In the genomic region with DNA sequence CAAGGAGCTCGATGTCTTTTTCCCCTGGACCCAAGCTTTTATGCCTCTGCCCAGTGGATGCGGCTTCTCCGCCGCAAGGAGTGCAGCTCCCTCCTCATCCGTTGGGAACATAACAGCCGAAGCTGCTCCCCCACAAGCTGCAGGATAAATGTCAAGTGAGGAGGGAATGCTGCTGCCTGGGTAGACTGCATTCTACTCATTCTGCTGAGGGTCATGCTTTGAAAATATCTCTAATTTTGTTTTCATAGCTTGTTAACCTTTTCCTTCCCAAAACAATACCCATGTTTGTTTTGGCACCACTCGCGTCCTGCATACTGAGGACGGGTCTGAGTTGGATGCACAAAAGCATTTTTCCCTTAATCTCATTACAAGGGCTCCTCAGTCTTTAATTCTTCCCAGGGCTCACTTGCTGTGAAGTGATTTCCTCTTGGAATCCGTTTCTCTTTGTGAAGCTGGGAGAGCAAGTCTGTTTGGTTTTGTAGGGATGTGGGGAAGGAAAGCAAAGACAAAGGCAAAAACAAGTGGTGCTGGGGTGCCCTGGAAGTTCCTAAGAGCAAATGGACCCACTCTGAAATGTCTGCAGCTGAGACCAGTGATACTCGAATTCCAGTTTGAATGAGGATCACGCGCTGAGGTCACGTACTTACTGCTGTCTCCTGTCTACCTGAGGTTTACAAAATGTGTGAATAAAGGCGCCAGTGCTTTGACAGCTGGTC, we compare ENCODE assay signal across 11 cellular contexts.
DNase-seq lines count a peak whose midpoint lies in the region; ATAC-seq, FAIRE-seq and TF ChIP-seq lines count a peak whose summit lies in the region.
"Had no signal": no experiment of that assay in that cellular context is flagged by ENCODE, and none has a peak within 500 bp of the region (broad histone marks: within the 10 kb centered on the region; RNA-seq: fewer than 3 reads in every experiment).

No MANE protein-coding gene starts in this region.

- H3K23me2 ChIP-seq in H1 (ENCODE audit: low read depth, low read length) = no peaks in the 10 kb centered on the region

- H3K4me3 ChIP-seq in BLaER1 = no peak overlapping the region
- H3K4me3 ChIP-seq in H1 (ENCODE audit: extremely low read depth in 1 of 4, insufficient read depth in 2 of 4, low read depth in 3 of 4, low read length in 4 of 4) = peak overlapping the region; percentile 11 to 49 (median 34); a peak in 5 of 8 replicates

- peaks cover 4% of the 10 kb centered on the region for H3K27me3 Mint-ChIP-seq in nephron progenitor cell (ENCODE audit: low read depth, poor library complexity)
- no peaks in the 10 kb centered on the region for H3K27me3 Mint-ChIP-seq in CD4-positive, alpha-beta T cell

- H3K4me1 ChIP-seq in BLaER1 (peaks cover 40% of the 10 kb centered on the region), H1 (replicated peaks in 1 of 4; ENCODE audit: control insufficient read depth in 3 of 4, insufficient read depth in 4 of 4, low read length in 3 of 4) (peaks cover 4 to 18% (median 11%) of the 10 kb centered on the region in 4 experiments)

- H3K9me3 ChIP-seq in BLaER1 = no peaks in the 10 kb centered on the region
- no peaks in the 10 kb centered on the region for H3K9me3 ChIP-seq in H1 (ENCODE audit: insufficient read depth in 2 of 2, low read depth in 1 of 2, low read length in 1 of 2)
- H3K9me3 ChIP-seq in CD4-positive, alpha-beta T cell (ENCODE audit: control insufficient read depth, low read length) = no peaks in the 10 kb centered on the region

- POLR2A ChIA-PET in H1 (lab: Charles Lee; ENCODE audit: partially characterized antibody) = interaction anchor here (0.6 to 2.8 kb wide), 4 partner anchors 17 to 589 kb away, joined by 3 to 12 read pairs (median 4); a partner anchor contains a TSS
- POLR2A ChIA-PET in CD4-positive, alpha-beta T cell (lab: Charles Lee) = interaction anchor here (0.9 to 1.6 kb wide), 3 partner anchors 97 to 132 kb away, joined by 3 to 6 read pairs (median 3); no protein-coding TSS in a partner anchor

- H2AFZ ChIP-seq in H1 (ENCODE audit: low read length) = peak overlapping the region; percentile 54

- FAIRE-seq in H1 (lab: Jason Lieb, UNC) = no peak
- FAIRE-seq: colon, G401.6 had no signal

- H3K27me3 ChIP-seq in BLaER1 = no peaks in the 10 kb centered on the region
- no peaks in the 10 kb centered on the region; a peak in 1 of 7 replicates for H3K27me3 ChIP-seq in H1 (replicated peaks in 1 of 4; ENCODE audit: control insufficient read depth in 3 of 4, extremely low read depth in 1 of 4, insufficient read depth in 3 of 4, low read length in 3 of 4)
- no peaks in the 10 kb centered on the region for H3K27me3 ChIP-seq in CD4-positive, alpha-beta T cell (ENCODE audit: control insufficient read depth, insufficient read depth, low read length)

- intact Hi-C loops in CD4-positive, alpha-beta T cell (cut with DNase I, micrococcal nuclease) = no loop called here

- H2BK20ac ChIP-seq in H1 (ENCODE audit: low read length) = no peak overlapping the region

- no peak overlapping the region for H2BK15ac ChIP-seq in H1 (ENCODE audit: low read length)

- TF ChIP-seq RAD21 in H1 (IDR thresholded peaks at IDR 0.05 in 1 of 2, conservative IDR thresholded peaks at IDR 0.05 in 1 of 2; ENCODE audit: low read depth in 2 of 2, low read length in 2 of 2) = peak; percentile 1 to 14; a peak in 3 of 4 replicates

- no peak overlapping the region; the same call in 1 of the 2 replicates for H2BK5ac ChIP-seq in H1 (ENCODE audit: low read depth, low read length)

- TF ChIP-seq EP300 in H1 (IDR thresholded peaks at IDR 0.05; ENCODE audit: borderline replicate concordance in 1 of 2, low read depth in 2 of 2, low read length in 2 of 2) = no peak

- 25% methylated on average over 15 of the region's 15 CpGs; no CpG with 5 or more reads in 1 of the 2 experiments for WGBS in H1 (ENCODE audit: extremely low coverage in 1 of 2, insufficient coverage in 1 of 2, insufficient read length in 1 of 2, insufficient replicate concordance in 2 of 2, low coverage in 1 of 2, low lambda C conversion rate in 2 of 2, missing lambda C conversion rate in 1 of 2), 2 experiments

- peak overlapping the region; percentile 36 for H3K18ac ChIP-seq in H1 (ENCODE audit: extremely low read depth, low read length)

- H3K4me2 ChIP-seq in BLaER1 (peak overlapping the region; percentile 57), H1 (ENCODE audit: insufficient read depth in 1 of 2, low read depth in 2 of 2, low read length in 2 of 2) (peak overlapping the region; percentile 68 to 72)

- H3K79me1 ChIP-seq in H1 (ENCODE audit: low read depth, low read length) = no peaks in the 10 kb centered on the region

- H3K36me3 ChIP-seq in BLaER1 = no peaks in the 10 kb centered on the region
- no peaks in the 10 kb centered on the region for H3K36me3 ChIP-seq in H1 (ENCODE audit: control insufficient read depth in 2 of 4, insufficient read depth in 4 of 4, low read length in 3 of 4)

- H3K23ac ChIP-seq in H1 (ENCODE audit: insufficient read length) = no peak overlapping the region

- no peak overlapping the region for H4K5ac ChIP-seq in H1 (ENCODE audit: insufficient read length, low read depth, low read length)

- no peaks in the 10 kb centered on the region for H3K9me3 Mint-ChIP-seq in nephron progenitor cell
- no peaks in the 10 kb centered on the region for H3K9me3 Mint-ChIP-seq in CD4-positive, alpha-beta T cell

- no peak overlapping the region for H2AK5ac ChIP-seq in H1 (ENCODE audit: low read depth, low read length)

- no peak overlapping the region for H3K4ac ChIP-seq in H1 (replicated peaks; ENCODE audit: insufficient read length, low read depth, low read length)

- H3K27ac ChIP-seq in BLaER1 (no peak overlapping the region), H1 (ENCODE audit: low read depth, low read length) (no peak overlapping the region)
- H3K27ac ChIP-seq in CD4-positive, alpha-beta T cell (ENCODE audit: low read depth, low read length) = no peak overlapping the region

- H4K20me1 ChIP-seq in BLaER1 (no peaks in the 10 kb centered on the region), H1 (replicated peaks in 1 of 2; ENCODE audit: control insufficient read depth in 1 of 2, insufficient read depth in 2 of 2, low read length in 2 of 2) (no peaks in the 10 kb centered on the region)

- no peak overlapping the region for H3K14ac ChIP-seq in H1 (ENCODE audit: insufficient read length)

- no peak overlapping the region for H3K9ac ChIP-seq in BLaER1
- H3K9ac ChIP-seq in H1 (replicated peaks in 1 of 4; ENCODE audit: extremely low read depth in 1 of 4, low read depth in 3 of 4, low read length in 3 of 4) = peak overlapping the region in 2 of 4 experiments; percentile 11 to 47; a peak in 2 of 7 replicates

- H2BK120ac ChIP-seq in H1 (replicated peaks; ENCODE audit: low read depth, low read length) = no peak overlapping the region

- no peak overlapping the region for H4K91ac ChIP-seq in H1 (replicated peaks; ENCODE audit: insufficient read length, low read length)

- peak overlapping the region; percentile 76; the same call in 1 of the 2 replicates for H2BK12ac ChIP-seq in H1 (ENCODE audit: low read depth, low read length)

- TF ChIP-seq POLR2A in H1 (IDR thresholded peaks at IDR 0.05; ENCODE audit: control extremely low read depth in 1 of 2, low read depth in 2 of 2, low read length in 2 of 2) = no peak

- DNase-seq in NCI-H345 treated with DMSO at 0.1 percent for 48 hours (lab: John Stamatoyannopoulos, UW; ENCODE audit: unreplicated experiment) (peak; percentile 81), H1 (ENCODE audit: low read depth in 1 of 2, low spot score in 2 of 2) (no peak), nephron progenitor cell (no peak)
- DNase-seq in activated CD8-positive, alpha-beta memory T cell treated with anti-CD3 and anti-CD28 coated beads, Interleukin-2, amount 50 U/mL, for 48 hours = no peak
- DNase-seq in CD4-positive, alpha-beta T cell = no peak
- DNase-seq in activated CD4-positive, alpha-beta T cell treated with anti-CD3 and anti-CD28 coated beads for 4 hours = no peak
- DNase-seq: SW 1271 had no signal

- CTCF ChIA-PET in H1 (lab: Charles Lee; ENCODE audit: partially characterized antibody) = interaction anchor here (0.7 to 2.2 kb wide), 13 partner anchors 11 to 767 kb away, joined by 3 to 5 read pairs (median 4); no protein-coding TSS in a partner anchor
- CTCF ChIA-PET in CD4-positive, alpha-beta T cell (lab: Charles Lee) = interaction anchor here (0.8 to 1.1 kb wide), 2 partner anchors 9 to 340 kb away, joined by 3 to 6 read pairs; no protein-coding TSS in a partner anchor

- H4K8ac ChIP-seq in H1 (ENCODE audit: extremely low read depth, insufficient read depth, low read length) = no peak overlapping the region

- H3K4me3 Mint-ChIP-seq in nephron progenitor cell = peak overlapping the region; percentile 57
- no peak overlapping the region for H3K4me3 Mint-ChIP-seq in CD4-positive, alpha-beta T cell

- ATAC-seq in GM18520 (IDR thresholded peaks at IDR 0.05; ENCODE audit: unreplicated experiment) = no peak
- no peak for ATAC-seq in CD4-positive, alpha-beta T cell (ENCODE audit: poor library complexity)

- H3K27ac Mint-ChIP-seq in nephron progenitor cell = peak overlapping the region; percentile 89
- H3K27ac Mint-ChIP-seq in CD4-positive, alpha-beta T cell = no peak overlapping the region

- no peak overlapping the region for H3K56ac ChIP-seq in H1 (replicated peaks; ENCODE audit: insufficient read length, low read depth, low read length)

- peaks cover 95% of the 10 kb centered on the region for H3K4me1 Mint-ChIP-seq in nephron progenitor cell
- H3K4me1 Mint-ChIP-seq in CD4-positive, alpha-beta T cell (ENCODE audit: low read depth) = no peaks in the 10 kb centered on the region

- H3K79me2 ChIP-seq in H1 (ENCODE audit: control insufficient read depth in 1 of 2, insufficient read depth in 2 of 2, low read length in 2 of 2) = no peaks in the 10 kb centered on the region

- TF ChIP-seq CTCF in H1 (IDR thresholded peaks at IDR 0.05; ENCODE audit: control extremely low read depth in 1 of 3, insufficient read depth in 1 of 3, low read depth in 1 of 3, low read length in 3 of 3) = no peak
- TF ChIP-seq CTCF in nephron progenitor cell (IDR thresholded peaks at IDR 0.05) = no peak
- TF ChIP-seq CTCF in CD4-positive, alpha-beta T cell (IDR thresholded peaks at IDR 0.05) = no peak

- H3K36me3 Mint-ChIP-seq in nephron progenitor cell (ENCODE audit: low read depth) = no peaks in the 10 kb centered on the region
- no peaks in the 10 kb centered on the region for H3K36me3 Mint-ChIP-seq in CD4-positive, alpha-beta T cell (ENCODE audit: low read depth)

TF ChIP-seq in H1, 55 proteins besides CTCF, POLR2A, EP300 and RAD21 (continues in another document):
- TF ChIP-seq KDM5A (IDR thresholded peaks at IDR 0.05; ENCODE audit: low read length) (no peak), HDAC2 (IDR thresholded peaks at IDR 0.05; ENCODE audit: borderline replicate concordance in 1 of 2, low read depth in 2 of 2, low read length in 2 of 2) (0 out of 4 replicates have a peak, but pooled peaks of 1 of the 2 experiments have one; percentile 9), SIN3A (conservative IDR thresholded peaks at IDR 0.05 in 1 of 2, IDR thresholded peaks at IDR 0.05 in 1 of 2; ENCODE audit: low read depth in 1 of 2, low read length in 2 of 2) (0 out of 4 replicates have a peak, but pooled peaks of 1 of the 2 experiments have one; percentile 6), CHD1 (IDR thresholded peaks at IDR 0.05; ENCODE audit: low read depth, low read length) (no peak), RBBP5 (IDR thresholded peaks at IDR 0.05; ENCODE audit: borderline replicate concordance, low read depth, low read length) (peak; percentile 67; the same call in 1 of the 2 replicates), KDM1A (IDR thresholded peaks at IDR 0.05; ENCODE audit: borderline replicate concordance, low read length) (no peak)
